8 cellular contexts compared by ENCODE assay signal in genomic region chr1:204418174-204419063, GRCh38. TPM values are rescaled to one million over a fixed set of nuclear protein-coding genes. Genes with fewer than 3 reads are reported as not detected.
A peak's percentile ranks its signal among the peaks of the same experiment; 100 is the strongest.
DNase-seq lines count a peak whose midpoint lies in the region; ATAC-seq and TF ChIP-seq lines count a peak whose summit lies in the region.

No MANE protein-coding gene starts in this region.

- no peak overlapping the region for H3K4me3 Mint-ChIP-seq in CD14-positive monocyte
- H3K4me3 Mint-ChIP-seq in brain: peak overlapping the region in 2 of 5 experiments; percentile 52 to 70
- peak overlapping the region in 6 of 8 donors; percentile 18 to 84 (median 57) for H3K4me3 Mint-ChIP-seq in naive B cell

- H3K27me3 Mint-ChIP-seq in CD14-positive monocyte (ENCODE audit: low read depth in 3 of 3) (peaks cover 0 to 4% (median 0%) of the 10 kb centered on the region in 3 donors), brain (no peaks in the 10 kb centered on the region), naive B cell (no peaks in the 10 kb centered on the region)

- TF ChIP-seq CTCF in CD14-positive monocyte (IDR thresholded peaks at IDR 0.05): no peak
- no peak for TF ChIP-seq CTCF in brain (conservative IDR thresholded peaks at IDR 0.05)

- H3K27ac Mint-ChIP-seq in CD14-positive monocyte (peak overlapping the region in 6 of 7 donors; percentile 0 to 91 (median 35)), brain (peak overlapping the region in 4 of 5 experiments; percentile 91 to 95 (median 94)), naive B cell (peak overlapping the region; percentile 42 to 97 (median 81))

- H3K4me1 Mint-ChIP-seq in CD14-positive monocyte (peaks cover 28% of the 10 kb centered on the region), brain (peaks cover 46% of the 10 kb centered on the region), naive B cell (peaks cover 34 to 48% (median 41%) of the 10 kb centered on the region in 3 donors)

- ATAC-seq in HG03064 (IDR thresholded peaks at IDR 0.05; ENCODE audit: low read depth, unreplicated experiment): peak; percentile 67
- ATAC-seq in naive B cell (ENCODE audit: low read depth in 2 of 2): peak; percentile 98 to 99
- no peak for ATAC-seq in HG03108 (IDR thresholded peaks at IDR 0.05; ENCODE audit: unreplicated experiment)
- ATAC-seq in HG03095 (IDR thresholded peaks at IDR 0.05; ENCODE audit: unreplicated experiment): no peak

- H3K9me3 Mint-ChIP-seq in CD14-positive monocyte: peaks cover 0 to 1% (median 0%) of the 10 kb centered on the region in 7 donors
- H3K9me3 Mint-ChIP-seq in brain: no peaks in the 10 kb centered on the region
- no peaks in the 10 kb centered on the region for H3K9me3 Mint-ChIP-seq in naive B cell

- intact Hi-C loops in CD14-positive monocyte (cut with micrococcal nuclease): no loop called here

- H3K36me3 Mint-ChIP-seq in CD14-positive monocyte (peaks cover 0 to 5% of the 10 kb centered on the region in 2 donors), brain (peaks cover 13% of the 10 kb centered on the region), naive B cell (no peaks in the 10 kb centered on the region)

- DNase-seq in CD14-positive monocyte (ENCODE audit: low spot score) (no peak), naive B cell (peak; percentile 66), NCI-H226 (no peak), OCI-M2 (lab: John Stamatoyannopoulos, UW; ENCODE audit: unreplicated experiment) (no peak)

RNA-seq across cellular contexts. Expression of gene PPP1R15B, which starts 6.8 kb away (rescaled TPM):
- 10 to 100 TPM; 31.1 to 31.8 TPM for polyA plus RNA-seq in CD14-positive monocyte
- 11.4 TPM for polyA plus RNA-seq in brain (ENCODE audit: insufficient read depth, low read depth, low replicate concordance)
- polyA plus RNA-seq in naive B cell (ENCODE audit: low read depth in 6 of 6): 10 to 100 TPM; 18.5 to 39.0 (median 33.0) TPM

RNA-seq across cellular contexts. Expression of gene PLEKHA6, which starts 58.7 kb away (rescaled TPM):
- polyA plus RNA-seq in CD14-positive monocyte (under 1 TPM in 1 of 2 donors, not detected in 1; 0.08 TPM), brain (ENCODE audit: insufficient read depth, low read depth, low replicate concordance) (27.8 TPM), naive B cell (ENCODE audit: low read depth in 6 of 6) (under 1 TPM in 1 of 6 donors, not detected in 5; 0.09 TPM)

Comparison
In these comparisons a context has a peak if more than half of its experiments do, and no peak if none do; other contexts are left out.
1. H3K27ac Mint-ChIP-seq: peak in every context shown above with its lines; median percentile 94 in brain; 81 in naive B cell; 35 in CD14-positive monocyte.
2. H3K4me3 Mint-ChIP-seq: peak in naive B cell (6 of 8); none in CD14-positive monocyte (0 of 2).
3. ATAC-seq: peak in HG03064 (single experiment) and naive B cell (2 of 2); none in HG03108 (single experiment) and HG03095 (single experiment).
4. RNA of gene PLEKHA6, which starts 58.7 kb away (polyA plus RNA-seq): 27.8 TPM in brain (single experiment); 0.08 TPM in CD14-positive monocyte and 0.09 TPM in naive B cell; every median in the first group is over 10 times any median in the second.